8 cellular contexts compared by ENCODE assay signal in the genomic region with DNA sequence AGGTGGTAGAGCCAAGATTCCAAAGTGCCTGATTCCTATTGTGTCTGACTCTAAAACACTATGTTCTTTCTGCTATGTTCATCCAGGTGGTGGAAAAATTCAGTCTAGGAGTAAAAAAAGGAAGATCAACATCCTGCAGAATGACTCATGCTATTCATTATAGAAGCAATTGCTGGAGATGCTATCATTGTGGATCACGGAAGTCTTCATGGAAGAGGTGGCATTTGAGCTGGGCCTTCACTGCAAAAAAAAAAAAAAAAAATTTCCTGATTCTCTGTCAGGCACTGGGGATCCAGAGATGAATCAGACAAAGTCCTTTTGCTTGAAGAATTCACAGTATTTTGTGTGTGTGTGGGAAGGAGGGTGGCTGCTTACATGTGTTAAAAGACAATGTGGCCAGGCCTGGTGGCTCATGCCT. TPM values are rescaled to one million over a fixed set of nuclear protein-coding genes. Genes with fewer than 3 reads are reported as not detected.
A peak's percentile ranks its signal among the peaks of the same experiment; 100 is the strongest.
DNase-seq lines count a peak whose midpoint lies in the region; ATAC-seq and TF ChIP-seq lines count a peak whose summit lies in the region.

No MANE protein-coding gene starts in this region.

- peak overlapping the region in 1 of 4 donors; percentile 97 for H3K4me3 ChIP-seq in stomach

- no peak for TF ChIP-seq CTCF in VCaP (conservative IDR thresholded peaks at IDR 0.05)
- no peak for TF ChIP-seq CTCF in stomach (IDR thresholded peaks at IDR 0.05)

- H3K9me3 ChIP-seq in stomach: no peaks in the 10 kb centered on the region

- peak overlapping the region; percentile 88 for H3K27ac ChIP-seq in VCaP
- peak overlapping the region in 4 of 5 donors; percentile 94 to 97 (median 95) for H3K27ac ChIP-seq in stomach

- CTCF ChIA-PET in activated CD4-positive, alpha-beta T cell treated with anti-CD3 and anti-CD28 coated beads for 36 hours (lab: Charles Lee): interaction anchor here (0.6 to 4.5 kb wide), 12 partner anchors 11 to 395 kb away, joined by 3 to 30 read pairs (median 4); no protein-coding TSS in a partner anchor
- CTCF ChIA-PET in activated naive CD4-positive, alpha-beta T cell treated with anti-CD3 and anti-CD28 coated beads, Interleukin-2, amount 10 ng/mL, durations not matched to agents 7 days and 5 days (lab: Charles Lee): interaction anchor here (1.3 to 7.8 kb wide), 4 partner anchors 11 to 54 kb away, joined by 3 to 47 read pairs (median 6); no protein-coding TSS in a partner anchor

- DNase-seq in activated CD4-positive, alpha-beta T cell treated with anti-CD3 and anti-CD28 coated beads for 36 hours: no peak
- DNase-seq in activated CD4-positive, alpha-beta T cell treated with anti-CD3 and anti-CD28 coated beads, Interleukin-2, amount 50 U/mL, for 1 hour: no peak
- DNase-seq in immature natural killer cell: no peak
- no peak for DNase-seq in stomach
- DNase-seq in NCI-H1092 treated with DMSO at 0.1 percent for 48 hours (lab: John Stamatoyannopoulos, UW): no peak
- no peak for DNase-seq in mesenteric fat pad (ENCODE audit: low spot score)
- no peak for DNase-seq in activated naive CD4-positive, alpha-beta T cell treated with anti-CD3 and anti-CD28 coated beads, Interleukin-2, amount 10 ng/mL, durations not matched to agents 7 days and 5 days

- H3K27me3 Mint-ChIP-seq in activated CD4-positive, alpha-beta T cell treated with anti-CD3 and anti-CD28 coated beads for 36 hours: no peaks in the 10 kb centered on the region
- peaks cover 10 to 11% (median 11%) of the 10 kb centered on the region in 3 donors for H3K27me3 Mint-ChIP-seq in immature natural killer cell (ENCODE audit: low read depth in 3 of 3)
- peaks cover 20% of the 10 kb centered on the region for H3K27me3 Mint-ChIP-seq in activated naive CD4-positive, alpha-beta T cell treated with anti-CD3 and anti-CD28 coated beads, Interleukin-2, amount 10 ng/mL, durations not matched to agents 7 days and 5 days

- H3K27ac Mint-ChIP-seq in activated CD4-positive, alpha-beta T cell treated with anti-CD3 and anti-CD28 coated beads for 36 hours: peak overlapping the region; percentile 74
- peak overlapping the region in 4 of 6 donors; percentile 26 to 98 (median 92) for H3K27ac Mint-ChIP-seq in immature natural killer cell
- H3K27ac Mint-ChIP-seq in activated naive CD4-positive, alpha-beta T cell treated with anti-CD3 and anti-CD28 coated beads, Interleukin-2, amount 10 ng/mL, durations not matched to agents 7 days and 5 days: no peak overlapping the region

- 72 to 85% (median 73%) methylated on average over 1 of the region's 1 CpG for WGBS in stomach, 5 donors

- H3K36me3 ChIP-seq in stomach: no peaks in the 10 kb centered on the region

- intact Hi-C loops in activated CD4-positive, alpha-beta T cell treated with anti-CD3 and anti-CD28 coated beads for 36 hours (cut with DNase I, micrococcal nuclease): loop anchor here (1.0 to 10.0 kb wide), 8 partner anchors 53 to 1321 kb away; partner anchors contain the start of genes GVQW3 (in 2 of the 2), THAP12 (in 2 of the 2), LIPT2 (in 1 of the 2) and SERPINH1 (in 1 of the 2)
- intact Hi-C loops in stomach (cut with DNase I; ENCODE audit: low total_unique reads): no loop called here

- ATAC-seq in activated CD4-positive, alpha-beta T cell treated with anti-CD3 and anti-CD28 coated beads for 36 hours: no peak

- no peaks in the 10 kb centered on the region for H3K9me3 Mint-ChIP-seq in activated CD4-positive, alpha-beta T cell treated with anti-CD3 and anti-CD28 coated beads for 36 hours (ENCODE audit: low read depth)
- H3K9me3 Mint-ChIP-seq in immature natural killer cell: no peaks in the 10 kb centered on the region
- no peaks in the 10 kb centered on the region for H3K9me3 Mint-ChIP-seq in activated naive CD4-positive, alpha-beta T cell treated with anti-CD3 and anti-CD28 coated beads, Interleukin-2, amount 10 ng/mL, durations not matched to agents 7 days and 5 days

- peaks cover 19 to 40% (median 33%) of the 10 kb centered on the region in 4 donors for H3K4me1 ChIP-seq in stomach

- no peak for TF ChIP-seq POLR2A in stomach (IDR thresholded peaks at IDR 0.05)

- H3K27me3 ChIP-seq in stomach: no peaks in the 10 kb centered on the region

- H3K4me1 Mint-ChIP-seq in activated CD4-positive, alpha-beta T cell treated with anti-CD3 and anti-CD28 coated beads for 36 hours: peaks cover 13% of the 10 kb centered on the region
- H3K4me1 Mint-ChIP-seq in immature natural killer cell: peaks cover 15 to 19% of the 10 kb centered on the region in 2 donors
- peaks cover 15% of the 10 kb centered on the region for H3K4me1 Mint-ChIP-seq in activated naive CD4-positive, alpha-beta T cell treated with anti-CD3 and anti-CD28 coated beads, Interleukin-2, amount 10 ng/mL, durations not matched to agents 7 days and 5 days

- no peak overlapping the region for H3K4me3 Mint-ChIP-seq in activated CD4-positive, alpha-beta T cell treated with anti-CD3 and anti-CD28 coated beads for 36 hours
- peak overlapping the region; percentile 55 to 93 (median 88) for H3K4me3 Mint-ChIP-seq in immature natural killer cell
- H3K4me3 Mint-ChIP-seq in activated naive CD4-positive, alpha-beta T cell treated with anti-CD3 and anti-CD28 coated beads, Interleukin-2, amount 10 ng/mL, durations not matched to agents 7 days and 5 days: no peak overlapping the region

- no peaks in the 10 kb centered on the region for H3K36me3 Mint-ChIP-seq in activated CD4-positive, alpha-beta T cell treated with anti-CD3 and anti-CD28 coated beads for 36 hours (ENCODE audit: low read depth)
- H3K36me3 Mint-ChIP-seq in immature natural killer cell: no peaks in the 10 kb centered on the region
- H3K36me3 Mint-ChIP-seq in activated naive CD4-positive, alpha-beta T cell treated with anti-CD3 and anti-CD28 coated beads, Interleukin-2, amount 10 ng/mL, durations not matched to agents 7 days and 5 days: no peaks in the 10 kb centered on the region

- POLR2A ChIA-PET in activated CD4-positive, alpha-beta T cell treated with anti-CD3 and anti-CD28 coated beads for 36 hours (lab: Charles Lee): no interaction called here

- TF ChIP-seq EP300 in stomach (IDR thresholded peaks at IDR 0.05): no peak

RNA-seq across cellular contexts. Expression of gene UVRAG, which starts 1.4 kb away (rescaled TPM):
- total RNA-seq in activated CD4-positive, alpha-beta T cell treated with anti-CD3 and anti-CD28 coated beads for 36 hours: 10 to 100 TPM; 11.4 to 13.4 TPM
- 10 to 100 TPM in 2 of 3 donors, 1 to 10 TPM in 1; 7.2 to 19.3 (median 15.7) TPM for polyA plus RNA-seq in immature natural killer cell
- total RNA-seq in stomach: 10 to 100 TPM; 18.8 to 55.5 (median 33.0) TPM
- polyA plus RNA-seq in stomach: 1 to 10 TPM; 4.7 to 8.9 (median 6.5) TPM
- total RNA-seq in mesenteric fat pad: 80.4 TPM

RNA-seq across cellular contexts. Expression of gene DGAT2, which starts 45.1 kb away (rescaled TPM):
- 1 to 10 TPM; 1.4 to 1.5 TPM for total RNA-seq in activated CD4-positive, alpha-beta T cell treated with anti-CD3 and anti-CD28 coated beads for 36 hours
- under 1 TPM in 2 of 3 donors, not detected in 1; 0.22 to 0.63 TPM for polyA plus RNA-seq in immature natural killer cell
- 10 to 100 TPM in 1 of 5 donors, 1 to 10 TPM in 1, under 1 TPM in 1, not detected in 2; 0.45 to 16.1 (median 5.5) TPM for total RNA-seq in stomach
- 1 to 10 TPM; 1.7 to 5.0 (median 2.4) TPM for polyA plus RNA-seq in stomach
- total RNA-seq in mesenteric fat pad: 337 TPM

Comparison
In these comparisons a context has a peak if more than half of its experiments do, and no peak if none do; other contexts are left out.
1. H3K4me3 Mint-ChIP-seq: peak in immature natural killer cell (5 of 5); none in activated CD4-positive, alpha-beta T cell treated with anti-CD3 and anti-CD28 coated beads for 36 hours (single experiment) and activated naive CD4-positive, alpha-beta T cell treated with anti-CD3 and anti-CD28 coated beads, Interleukin-2, amount 10 ng/mL, durations not matched to agents 7 days and 5 days (single experiment).
2. RNA of gene DGAT2, which starts 45.1 kb away (total RNA-seq): 337 TPM in mesenteric fat pad (single experiment); 1.4 to 1.5 TPM in activated CD4-positive, alpha-beta T cell treated with anti-CD3 and anti-CD28 coated beads for 36 hours and 0.45 to 16.1 TPM in stomach; every median in the first group is over 10 times any median in the second.